8 cellular contexts compared by ENCODE assay signal in genomic region chr2:26961603-26962184, GRCh38. TPM values are rescaled to one million over a fixed set of nuclear protein-coding genes. Genes with fewer than 3 reads are reported as not detected.
DNase-seq lines count a peak whose midpoint lies in the region; ATAC-seq and TF ChIP-seq lines count a peak whose summit lies in the region.

No MANE protein-coding gene starts in this region.

- TF ChIP-seq EP300 in stomach (IDR thresholded peaks at IDR 0.05), result no peak

- POLR2A ChIA-PET in Panc1 (lab: Charles Lee), result no interaction called here

- CTCF ChIA-PET in Panc1 (lab: Charles Lee), result interaction anchor here (0.6 to 2.7 kb wide), 12 partner anchors 10 to 342 kb away, joined by 3 to 55 read pairs (median 4); no protein-coding TSS in a partner anchor

- no peak overlapping the region for H2AFZ ChIP-seq in DND-41 (ENCODE audit: low read depth, low read length)

- H3K27ac ChIP-seq in DND-41 (ENCODE audit: low read length) (no peak overlapping the region), Panc1 (ENCODE audit: low read length) (no peak overlapping the region), stomach (no peak overlapping the region)

- WGBS in stomach, 5 donors, result 8 to 14% (median 14%) methylated on average over 14 to 15 of the region's 15 CpGs

- no peaks in the 10 kb centered on the region for H3K79me2 ChIP-seq in DND-41 (ENCODE audit: insufficient read depth, low read length)

- no peaks in the 10 kb centered on the region for H3K4me1 Mint-ChIP-seq in activated T-cell treated with anti-CD3 and anti-CD28 coated beads, Interleukin-2, amount 50 U/mL, for 72 hours (ENCODE audit: low read depth)
- no peaks in the 10 kb centered on the region for H3K4me1 Mint-ChIP-seq in neural crest cell

- in situ Hi-C loops in Panc1 (cut with HindIII; ENCODE audit: low pct_unique_long_range_greater_than_20kb, low sequenced_read_pairs), result no loop called here

- no peak overlapping the region for H3K9ac ChIP-seq in DND-41 (ENCODE audit: low read depth, low read length)

- DNase-seq in DND-41, result peak; percentile 75
- DNase-seq in LNCaP clone FGC (ENCODE audit: low read depth), result peak; percentile 61
- peak; percentile 90 for DNase-seq in Panc1 (ENCODE audit: low read depth, low spot score)
- DNase-seq in activated T-cell treated with anti-CD3 and anti-CD28 coated beads, Interleukin-2, amount 50 U/mL, for 72 hours, result peak; percentile 72 to 79
- DNase-seq in fibroblast of the aortic adventitia (ENCODE audit: low read depth), result peak; percentile 86
- DNase-seq in neural crest cell (ENCODE audit: low read depth, low spot score), result peak; percentile 84
- DNase-seq in stomach, result peak; percentile 90

- no peak for TF ChIP-seq POLR2A in stomach (IDR thresholded peaks at IDR 0.05)

- TF ChIP-seq CTCF in DND-41 (IDR thresholded peaks at IDR 0.05; ENCODE audit: borderline replicate concordance, extremely low read depth, low read length, poor library complexity, severe bottlenecking), result peak; percentile 95
- TF ChIP-seq CTCF in LNCaP clone FGC (IDR thresholded peaks at IDR 0.05; ENCODE audit: control insufficient read depth, extremely low read depth, insufficient read depth), result peak; percentile 89
- TF ChIP-seq CTCF in Panc1 (IDR thresholded peaks at IDR 0.05), result peak; percentile 95
- peak; percentile 94 for TF ChIP-seq CTCF in fibroblast of the aortic adventitia (IDR thresholded peaks at IDR 0.05; ENCODE audit: insufficient read depth, low read length)
- TF ChIP-seq CTCF in neural crest cell (conservative IDR thresholded peaks at IDR 0.05), result peak; percentile 93
- peak in 6 of 7 experiments; percentile 72 to 98 (median 97) for TF ChIP-seq CTCF in stomach (IDR thresholded peaks at IDR 0.05)

- H3K4me3 Mint-ChIP-seq in activated T-cell treated with anti-CD3 and anti-CD28 coated beads, Interleukin-2, amount 50 U/mL, for 72 hours, result no peak overlapping the region
- no peak overlapping the region for H3K4me3 Mint-ChIP-seq in neural crest cell

- H3K36me3 Mint-ChIP-seq in activated T-cell treated with anti-CD3 and anti-CD28 coated beads, Interleukin-2, amount 50 U/mL, for 72 hours (ENCODE audit: insufficient read depth in 2 of 2), result no peaks in the 10 kb centered on the region
- H3K36me3 Mint-ChIP-seq in neural crest cell (ENCODE audit: low read depth), result no peaks in the 10 kb centered on the region

- intact Hi-C loops in Panc1 (cut with micrococcal nuclease; ENCODE audit: unreplicated experiment) (loop anchor here (1.0 to 10.0 kb wide), 2 partner anchors 56 to 123 kb away; partner anchors contain the start of gene KHK), stomach (cut with DNase I; ENCODE audit: low total_unique reads) (no loop called here)

- H4K20me1 ChIP-seq in DND-41 (ENCODE audit: insufficient read depth, low read length), result no peaks in the 10 kb centered on the region

- no peaks in the 10 kb centered on the region for H3K4me1 ChIP-seq in DND-41 (ENCODE audit: insufficient read depth, low read length)
- H3K4me1 ChIP-seq in Panc1 (ENCODE audit: control insufficient read depth, insufficient read depth, low read length), result no peaks in the 10 kb centered on the region
- H3K4me1 ChIP-seq in stomach, result peaks cover 0 to 9% (median 3%) of the 10 kb centered on the region in 4 donors

- no peaks in the 10 kb centered on the region for H3K9me3 Mint-ChIP-seq in activated T-cell treated with anti-CD3 and anti-CD28 coated beads, Interleukin-2, amount 50 U/mL, for 72 hours
- H3K9me3 Mint-ChIP-seq in neural crest cell, result no peaks in the 10 kb centered on the region

- no TSS peak for BruUV-seq in Panc1 (replicated peaks; lab: Mats Ljungman, UMichigan)

- ATAC-seq in DND-41 (ENCODE audit: insufficient read depth, low read depth) (peak; percentile 90), Panc1 (peak; percentile 97), GM19035 (IDR thresholded peaks at IDR 0.05; ENCODE audit: unreplicated experiment) (no peak)
- ATAC-seq in activated T-cell treated with anti-CD3 and anti-CD28 coated beads, Interleukin-2, amount 50 U/mL, for 72 hours (replicated peaks in 1 of 2), result peak; percentile 87 to 89

- H3K4me3 ChIP-seq in DND-41 (ENCODE audit: low read depth in 1 of 2, low read length in 2 of 2) (no peak overlapping the region), LNCaP clone FGC (ENCODE audit: low read depth, low read length) (no peak overlapping the region), Panc1 (ENCODE audit: low read depth in 2 of 2, low read length in 2 of 2) (peak overlapping the region; percentile 15 to 47), fibroblast of the aortic adventitia (ENCODE audit: low read depth, low read length) (no peak overlapping the region), stomach (no peak overlapping the region)

- H3K9me3 ChIP-seq in DND-41 (ENCODE audit: insufficient read depth, low read length, severe bottlenecking) (no peaks in the 10 kb centered on the region), Panc1 (ENCODE audit: control insufficient read depth, insufficient read depth, low read depth, low read length) (no peaks in the 10 kb centered on the region), stomach (no peaks in the 10 kb centered on the region)

- H3K27me3 Mint-ChIP-seq in activated T-cell treated with anti-CD3 and anti-CD28 coated beads, Interleukin-2, amount 50 U/mL, for 72 hours (ENCODE audit: low read depth), result peaks cover 20% of the 10 kb centered on the region
- peaks cover 52% of the 10 kb centered on the region for H3K27me3 Mint-ChIP-seq in neural crest cell (ENCODE audit: low read depth)

- no peak overlapping the region for H3K27ac Mint-ChIP-seq in activated T-cell treated with anti-CD3 and anti-CD28 coated beads, Interleukin-2, amount 50 U/mL, for 72 hours
- H3K27ac Mint-ChIP-seq in neural crest cell (ENCODE audit: unreplicated experiment), result no peak overlapping the region

- peaks cover 6% of the 10 kb centered on the region for H3K27me3 ChIP-seq in DND-41 (ENCODE audit: insufficient read depth, low read length, poor library complexity)
- peaks cover 8% of the 10 kb centered on the region for H3K27me3 ChIP-seq in Panc1 (ENCODE audit: control insufficient read depth, insufficient read depth, low read length)
- peaks cover 0 to 44% (median 9%) of the 10 kb centered on the region in 3 donors for H3K27me3 ChIP-seq in stomach

- H3K36me3 ChIP-seq in DND-41 (ENCODE audit: insufficient read depth, low read length), result no peaks in the 10 kb centered on the region
- H3K36me3 ChIP-seq in Panc1 (ENCODE audit: control insufficient read depth, insufficient read depth, low read length), result no peaks in the 10 kb centered on the region
- H3K36me3 ChIP-seq in stomach, result no peaks in the 10 kb centered on the region

- H3K4me2 ChIP-seq in DND-41 (ENCODE audit: insufficient read depth, low read length), result no peak overlapping the region

RNA-seq across cellular contexts. Expression of gene MAPRE3, which starts 8.7 kb away (rescaled TPM):
- 11.6 TPM for total RNA-seq in Panc1 (2021; ENCODE audit: unreplicated experiment)
- 20.1 TPM for polyA plus RNA-seq in Panc1 (2012; ENCODE audit: insufficient read length)
- total RNA-seq in activated T-cell treated with anti-CD3 and anti-CD28 coated beads, Interleukin-2, amount 50 U/mL, for 72 hours, result 1 to 10 TPM; 4.8 to 5.3 TPM
- total RNA-seq in fibroblast of the aortic adventitia (ENCODE audit: low replicate concordance), result 5.3 and 7.2 TPM in 2 replicates
- total RNA-seq in neural crest cell, result 16.3 and 17.5 TPM in 2 replicates
- total RNA-seq in stomach, result 10 to 100 TPM in 2 of 5 donors, 1 to 10 TPM in 3; 7.0 to 19.9 (median 9.9) TPM
- polyA plus RNA-seq in stomach, result 10 to 100 TPM; 12.3 to 24.1 (median 14.8) TPM

Comparison
In these comparisons a context has a peak if more than half of its experiments do, and no peak if none do; other contexts are left out.
1. H3K4me3 ChIP-seq: peak in Panc1 (2 of 2); none in DND-41 (0 of 2), LNCaP clone FGC (single experiment), fibroblast of the aortic adventitia (single experiment) and stomach (0 of 4).
2. Peak in every context shown above with its lines, with median percentiles within 50 percentile points of each other: DNase-seq and CTCF ChIP-seq.